ENCODE assay signal across 8 cellular contexts in the genomic region with DNA sequence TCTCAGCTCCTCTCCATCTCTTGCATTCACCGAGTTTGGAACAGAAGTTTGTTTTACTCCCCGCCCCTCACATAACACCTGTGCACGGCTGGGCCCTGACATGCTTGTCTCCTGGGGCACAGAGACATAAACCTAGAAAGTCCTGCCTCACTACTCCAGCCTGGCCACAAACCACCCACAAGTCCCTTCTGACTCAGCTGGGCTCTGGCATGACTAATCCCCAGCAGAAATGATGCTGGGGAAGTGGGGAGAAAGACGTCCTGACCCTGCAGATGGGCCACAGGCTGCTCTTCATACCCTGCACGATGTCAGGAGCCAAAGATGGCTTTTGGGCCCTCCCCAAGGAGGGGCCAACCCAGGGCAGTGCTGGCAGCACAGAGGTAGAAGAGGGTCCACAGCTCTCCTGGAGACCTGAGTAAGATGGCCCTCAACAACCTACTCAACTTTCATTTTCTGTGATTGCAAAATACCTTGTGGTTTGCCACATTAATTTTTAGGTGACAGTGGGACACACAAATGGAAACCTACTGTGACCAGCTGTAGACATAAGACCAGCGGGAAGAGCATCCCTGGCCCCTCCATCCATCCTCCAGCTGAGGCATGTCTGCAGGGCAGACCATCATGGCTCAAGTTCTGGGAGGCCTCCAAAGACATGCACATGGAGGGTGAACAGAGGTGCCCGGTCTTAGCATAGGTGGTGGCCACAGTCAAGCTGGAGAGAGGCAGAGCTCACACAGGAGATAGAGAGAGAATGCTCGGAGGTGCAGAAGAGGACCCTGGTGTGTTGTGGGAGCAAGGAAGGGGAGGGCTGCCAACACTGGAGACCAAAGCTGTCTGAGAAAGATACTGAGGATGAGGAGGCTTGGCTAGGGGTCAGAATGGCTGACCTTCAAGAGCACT. TPM values are rescaled to one million over a fixed set of nuclear protein-coding genes. Genes with fewer than 3 reads are reported as not detected.
DNase-seq lines count a peak whose midpoint lies in the region; ATAC-seq and TF ChIP-seq lines count a peak whose summit lies in the region.

No MANE protein-coding gene starts in this region.

- no peak overlapping the region for H3K4me3 Mint-ChIP-seq in WTC11

- H3K9ac ChIP-seq in KMS-11 (no peak overlapping the region), fibroblast of lung (ENCODE audit: insufficient read depth, low read length) (no peak overlapping the region)

- peak overlapping the region; percentile 67 for H3K4me2 ChIP-seq in KMS-11
- H3K4me2 ChIP-seq in fibroblast of lung (ENCODE audit: extremely low read depth, insufficient read depth, low read length), result peak overlapping the region; percentile 9

- peaks cover 28% of the 10 kb centered on the region for H3K4me1 ChIP-seq in KMS-11 (ENCODE audit: low read depth, poor library complexity, severe bottlenecking)
- H3K4me1 ChIP-seq in fibroblast of lung (ENCODE audit: control insufficient read depth, extremely low read depth, insufficient read depth, low read length), result peaks cover 9% of the 10 kb centered on the region

- CTCF ChIA-PET in WTC11 (lab: Charles Lee), result interaction anchor here (1.1 kb wide), 1 partner anchor 73 kb away, joined by 4 read pairs; no protein-coding TSS in a partner anchor

- peak; percentile 9 for DNase-seq in GF-D8 (lab: John Stamatoyannopoulos, UW)
- DNase-seq in activated CD4-positive, alpha-beta T cell treated with anti-CD3 and anti-CD28 coated beads, Interleukin-2, amount 50 U/mL, for 4 hours, result peak; percentile 55 to 64
- DNase-seq in fibroblast of lung (ENCODE audit: low read depth in 2 of 2), result peak; percentile 65 to 91
- DNase-seq in stimulated activated CD8-positive, alpha-beta memory T cell treated with anti-CD3 and anti-CD28 coated beads, Interleukin-2, amount 100 ng/mL, for 48 hours (ENCODE audit: low read depth in 2 of 2), result peak; percentile 64 to 71
- DNase-seq in NCI-H128 (lab: John Stamatoyannopoulos, UW; ENCODE audit: unreplicated experiment), result no peak
- no peak for DNase-seq in WTC11 (ENCODE audit: low spot score)

- no peaks in the 10 kb centered on the region for H3K79me2 ChIP-seq in KMS-11 (ENCODE audit: insufficient read depth, low read depth)
- H3K79me2 ChIP-seq in fibroblast of lung (ENCODE audit: control insufficient read depth, insufficient read depth, low read length), result no peaks in the 10 kb centered on the region

- H3K9me3 ChIP-seq in fibroblast of lung (ENCODE audit: control insufficient read depth, insufficient read depth, low read depth, low read length), result no peaks in the 10 kb centered on the region

- H3K27me3 Mint-ChIP-seq in WTC11 (ENCODE audit: low read depth), result no peaks in the 10 kb centered on the region

- no peaks in the 10 kb centered on the region for H3K9me3 Mint-ChIP-seq in WTC11

- H3K27ac ChIP-seq in KMS-11 (no peak overlapping the region), fibroblast of lung (ENCODE audit: insufficient read depth, low read length) (no peak overlapping the region)

- H4K20me1 ChIP-seq in KMS-11 (ENCODE audit: insufficient read depth) (no peaks in the 10 kb centered on the region), fibroblast of lung (ENCODE audit: control insufficient read depth, extremely low read depth, insufficient read depth, low read length) (no peaks in the 10 kb centered on the region)

- TF ChIP-seq CTCF in KMS-11 (conservative IDR thresholded peaks at IDR 0.05; ENCODE audit: low read depth, low read length) (no peak), fibroblast of lung (conservative IDR thresholded peaks at IDR 0.05 in 1 of 2, IDR thresholded peaks at IDR 0.05 in 1 of 2; ENCODE audit: low read depth in 1 of 2, low read length in 2 of 2) (no peak), WTC11 (IDR thresholded peaks at IDR 0.05) (no peak)

- POLR2A ChIA-PET in WTC11 (lab: Charles Lee), result interaction anchor here (0.8 kb wide), 1 partner anchor 13 kb away, joined by 3 read pairs; no protein-coding TSS in a partner anchor

- H3K4me3 ChIP-seq in KMS-11 (IDR thresholded peaks at IDR 0.05; ENCODE audit: insufficient read depth, low read depth, low read length), result no peak overlapping the region
- no peak overlapping the region for H3K4me3 ChIP-seq in fibroblast of lung (replicated peaks in 1 of 4; ENCODE audit: control extremely low read depth in 1 of 4, insufficient read depth in 1 of 4, low read depth in 3 of 4, low read length in 4 of 4)

- peak; percentile 85 for ATAC-seq in GM21825 (IDR thresholded peaks at IDR 0.05; ENCODE audit: unreplicated experiment)
- no peak for ATAC-seq in WTC11

- H3K36me3 Mint-ChIP-seq in WTC11, result peaks cover 5% of the 10 kb centered on the region; the same call in 1 of the 2 replicates

- H3K36me3 ChIP-seq in KMS-11 (ENCODE audit: insufficient read depth), result no peaks in the 10 kb centered on the region
- H3K36me3 ChIP-seq in fibroblast of lung (ENCODE audit: control insufficient read depth, insufficient read depth, low read length), result peaks cover 2% of the 10 kb centered on the region

- H2AFZ ChIP-seq in KMS-11 (ENCODE audit: low read depth) (no peak overlapping the region), fibroblast of lung (ENCODE audit: low read length) (no peak overlapping the region)

- H3K27me3 ChIP-seq in KMS-11 (ENCODE audit: insufficient read depth, low read depth) (0 out of 2 replicates have a peak, but pooled peaks cover 9% of the 10 kb centered on the region), fibroblast of lung (ENCODE audit: control insufficient read depth, insufficient read depth, low read length) (no peaks in the 10 kb centered on the region)

- H3K27ac Mint-ChIP-seq in WTC11, result no peak overlapping the region; the same call in 1 of the 2 replicates

- peaks cover 26% of the 10 kb centered on the region for H3K4me1 Mint-ChIP-seq in WTC11

TF ChIP-seq in WTC11, 78 proteins besides CTCF, POLR2A, EP300 and RAD21 (continues in another document):
- TF ChIP-seq, protein P1, sequence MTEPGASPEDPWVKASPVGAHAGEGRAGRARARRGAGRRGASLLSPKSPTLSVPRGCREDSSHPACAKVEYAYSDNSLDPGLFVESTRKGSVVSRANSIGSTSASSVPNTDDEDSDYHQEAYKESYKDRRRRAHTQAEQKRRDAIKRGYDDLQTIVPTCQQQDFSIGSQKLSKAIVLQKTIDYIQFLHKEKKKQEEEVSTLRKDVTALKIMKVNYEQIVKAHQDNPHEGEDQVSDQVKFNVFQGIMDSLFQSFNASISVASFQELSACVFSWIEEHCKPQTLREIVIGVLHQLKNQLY (CRISPR knock-in tag; IDR thresholded peaks at IDR 0.05), result no peak
- TF ChIP-seq, protein P2, sequence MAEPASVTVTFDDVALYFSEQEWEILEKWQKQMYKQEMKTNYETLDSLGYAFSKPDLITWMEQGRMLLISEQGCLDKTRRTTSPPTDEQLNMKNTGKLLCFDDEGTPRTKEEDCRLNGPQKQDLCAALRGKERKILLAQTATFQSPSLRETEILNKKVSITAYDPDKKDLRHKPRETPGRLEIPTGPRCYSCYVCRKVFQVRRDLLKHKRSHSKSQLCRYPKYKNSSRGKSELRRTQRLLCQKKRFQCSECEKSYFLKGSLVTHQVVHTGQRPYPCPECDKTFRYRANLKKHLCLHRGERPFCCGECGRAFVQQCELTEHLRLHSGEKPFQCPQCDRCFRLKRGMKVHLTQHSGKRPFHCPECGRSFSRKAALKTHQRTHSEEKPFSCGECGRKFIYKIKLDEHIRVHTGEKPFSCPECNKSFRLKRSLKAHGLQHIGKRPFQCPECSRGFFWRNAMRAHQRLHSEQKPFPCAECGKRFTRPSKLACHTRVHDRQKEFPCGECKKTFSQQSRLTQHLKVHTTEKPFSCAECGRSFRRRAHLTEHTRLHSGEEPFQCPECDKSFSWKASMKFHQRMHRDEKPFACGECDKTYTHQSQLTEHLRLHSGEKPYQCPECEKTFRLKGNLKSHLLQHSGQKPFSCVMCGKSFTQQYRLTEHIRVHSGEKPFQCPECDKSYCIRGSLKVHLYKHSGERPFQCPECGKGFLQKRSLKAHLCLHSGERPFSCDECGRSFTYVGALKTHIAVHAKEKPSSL (CRISPR knock-in tag; conservative IDR thresholded peaks at IDR 0.05), result no peak
- TF ChIP-seq, protein P3, sequence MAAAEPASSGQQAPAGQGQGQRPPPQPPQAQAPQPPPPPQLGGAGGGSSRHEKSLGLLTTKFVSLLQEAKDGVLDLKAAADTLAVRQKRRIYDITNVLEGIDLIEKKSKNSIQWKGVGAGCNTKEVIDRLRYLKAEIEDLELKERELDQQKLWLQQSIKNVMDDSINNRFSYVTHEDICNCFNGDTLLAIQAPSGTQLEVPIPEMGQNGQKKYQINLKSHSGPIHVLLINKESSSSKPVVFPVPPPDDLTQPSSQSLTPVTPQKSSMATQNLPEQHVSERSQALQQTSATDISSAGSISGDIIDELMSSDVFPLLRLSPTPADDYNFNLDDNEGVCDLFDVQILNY (CRISPR knock-in tag; IDR thresholded peaks at IDR 0.05), result no peak
- TF ChIP-seq, protein P4, sequence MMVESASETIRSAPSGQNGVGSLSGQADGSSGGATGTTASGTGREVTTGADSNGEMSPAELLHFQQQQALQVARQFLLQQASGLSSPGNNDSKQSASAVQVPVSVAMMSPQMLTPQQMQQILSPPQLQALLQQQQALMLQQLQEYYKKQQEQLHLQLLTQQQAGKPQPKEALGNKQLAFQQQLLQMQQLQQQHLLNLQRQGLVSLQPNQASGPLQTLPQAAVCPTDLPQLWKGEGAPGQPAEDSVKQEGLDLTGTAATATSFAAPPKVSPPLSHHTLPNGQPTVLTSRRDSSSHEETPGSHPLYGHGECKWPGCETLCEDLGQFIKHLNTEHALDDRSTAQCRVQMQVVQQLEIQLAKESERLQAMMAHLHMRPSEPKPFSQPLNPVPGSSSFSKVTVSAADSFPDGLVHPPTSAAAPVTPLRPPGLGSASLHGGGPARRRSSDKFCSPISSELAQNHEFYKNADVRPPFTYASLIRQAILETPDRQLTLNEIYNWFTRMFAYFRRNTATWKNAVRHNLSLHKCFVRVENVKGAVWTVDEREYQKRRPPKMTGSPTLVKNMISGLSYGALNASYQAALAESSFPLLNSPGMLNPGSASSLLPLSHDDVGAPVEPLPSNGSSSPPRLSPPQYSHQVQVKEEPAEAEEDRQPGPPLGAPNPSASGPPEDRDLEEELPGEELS (CRISPR knock-in tag; IDR thresholded peaks at IDR 0.05), result no peak
- TF ChIP-seq JAZF1 (CRISPR knock-in tag; IDR thresholded peaks at IDR 0.05), result no peak
- TF ChIP-seq, protein P5, sequence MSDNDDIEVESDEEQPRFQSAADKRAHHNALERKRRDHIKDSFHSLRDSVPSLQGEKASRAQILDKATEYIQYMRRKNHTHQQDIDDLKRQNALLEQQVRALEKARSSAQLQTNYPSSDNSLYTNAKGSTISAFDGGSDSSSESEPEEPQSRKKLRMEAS (CRISPR knock-in tag; IDR thresholded peaks at IDR 0.05), result no peak

RNA-seq across cellular contexts. Expression of a gene that starts 40.0 kb away (rescaled TPM):
- total RNA-seq in fibroblast of lung, result 16.9 and 19.7 TPM in 2 replicates
- 3.6 and 3.7 TPM in 2 replicates for polyA plus RNA-seq in fibroblast of lung
- polyA plus RNA-seq in fibroblast of lung (2012), result 6.9 and 8.6 TPM in 2 replicates
- 6.6 and 44.1 TPM in 2 replicates for polyA minus RNA-seq in fibroblast of lung (ENCODE audit: low replicate concordance)
- 154 to 162 TPM (median 154 TPM) in 3 replicates for total RNA-seq in WTC11 (2021)

Comparison
In these comparisons a context has a peak if more than half of its experiments do, and no peak if none do; other contexts are left out.
1. DNase-seq: peak in GF-D8 (single experiment), activated CD4-positive, alpha-beta T cell treated with anti-CD3 and anti-CD28 coated beads, Interleukin-2, amount 50 U/mL, for 4 hours (2 of 2), fibroblast of lung (2 of 2) and stimulated activated CD8-positive, alpha-beta memory T cell treated with anti-CD3 and anti-CD28 coated beads, Interleukin-2, amount 100 ng/mL, for 48 hours (2 of 2); none in NCI-H128 (single experiment) and WTC11 (single experiment).